8 cellular contexts compared by ENCODE assay signal in the genomic region with DNA sequence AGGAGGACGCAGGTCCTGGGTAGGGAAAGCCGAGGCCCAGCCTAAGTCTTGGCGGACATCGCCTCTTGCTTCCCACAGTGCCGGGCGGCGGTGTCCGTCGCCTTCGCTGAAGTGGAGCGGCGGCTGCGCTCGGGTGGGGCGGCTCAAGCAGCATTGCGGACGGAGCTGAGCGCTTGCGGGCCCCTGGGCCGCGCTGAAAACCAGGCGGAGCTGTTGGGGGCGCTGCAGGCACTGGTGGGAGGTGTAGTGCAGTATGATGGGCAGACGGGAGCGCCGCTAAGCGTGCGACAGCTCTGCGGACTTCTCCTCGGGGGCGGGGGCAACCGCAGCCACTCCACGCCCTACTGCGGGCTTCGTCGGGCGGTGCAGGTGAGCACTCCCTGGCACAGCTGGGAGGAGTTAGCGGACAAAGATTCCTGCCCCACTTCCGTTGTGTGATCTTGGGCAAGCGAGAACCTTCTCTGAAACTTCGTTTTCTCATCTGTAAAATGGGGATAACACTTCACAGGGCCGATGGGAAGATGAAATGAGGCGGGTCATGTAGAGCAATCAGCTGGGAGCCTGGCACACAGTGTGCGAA. TPM values are rescaled to one million over a fixed set of nuclear protein-coding genes. Genes with fewer than 3 reads are reported as not detected.
DNase-seq lines count a peak whose midpoint lies in the region; TF ChIP-seq lines count a peak whose summit lies in the region.

No MANE protein-coding gene starts in this region.

- H3K27ac Mint-ChIP-seq in glutamatergic neuron (ENCODE audit: unreplicated experiment), result no peak overlapping the region

- TF ChIP-seq CTCF in GM20000 (IDR thresholded peaks at IDR 0.05; ENCODE audit: extremely low read depth, missing control alignments), result peak; percentile 59
- peak; percentile 30 for TF ChIP-seq CTCF in glutamatergic neuron (IDR thresholded peaks at IDR 0.05; ENCODE audit: partially characterized antibody, unreplicated experiment)

- H3K27me3 Mint-ChIP-seq in glutamatergic neuron (ENCODE audit: unreplicated experiment), result peaks cover 4% of the 10 kb centered on the region

- no peaks in the 10 kb centered on the region for H3K4me1 Mint-ChIP-seq in glutamatergic neuron (ENCODE audit: low read depth, unreplicated experiment)

- peak overlapping the region; percentile 79 for H3K4me3 Mint-ChIP-seq in glutamatergic neuron (ENCODE audit: unreplicated experiment)

- H3K9me3 Mint-ChIP-seq in glutamatergic neuron (ENCODE audit: unreplicated experiment), result peaks cover 1% of the 10 kb centered on the region

- peak; percentile 94 for DNase-seq in D341Med (ENCODE audit: low spot score)
- DNase-seq in GM20000 (ENCODE audit: low spot score), result peak; percentile 88
- peak; percentile 97 for DNase-seq in HPDE6-E6E7 (ENCODE audit: extremely low spot score)
- peak; percentile 90 for DNase-seq in RKO (ENCODE audit: low spot score)
- peak; percentile 37 for DNase-seq in activated gamma-delta T cell (lab: John Stamatoyannopoulos, UW)
- peak; percentile 88 for DNase-seq in glutamatergic neuron
- peak; percentile 54 for DNase-seq in renal cortical epithelial cell (ENCODE audit: low read depth)
- no peak for DNase-seq in midbrain (lab: John Stamatoyannopoulos, UW)

- H3K36me3 Mint-ChIP-seq in glutamatergic neuron (ENCODE audit: unreplicated experiment), result no peaks in the 10 kb centered on the region

RNA-seq across cellular contexts. Expression of a gene that starts 4.3 kb away (rescaled TPM):
- total RNA-seq in glutamatergic neuron (ENCODE audit: unreplicated experiment) (0.64 TPM), renal cortical epithelial cell (2.6 and 3.4 TPM in 2 replicates)
